ENCODE assay signal across 21 cellular contexts in genomic region chr2:42799881-42800280, GRCh38. TPM values are rescaled to one million over a fixed set of nuclear protein-coding genes. Genes with fewer than 3 reads are reported as not detected.
"Had no signal": no experiment of that assay in that cellular context is flagged by ENCODE, and none has a peak within 500 bp of the region (broad histone marks: within the 10 kb centered on the region; RNA-seq: fewer than 3 reads in every experiment).

No MANE protein-coding gene starts in this region.

- DNase-seq: dorsolateral prefrontal cortex; effector CD8-positive, alpha-beta T cell; gastrocnemius medialis; glutamatergic neuron; kidney; left cardiac atrium; left ventricle myocardium inferior; lower lobe of right lung; midbrain; nucleus accumbens; pancreas; right cardiac atrium; small intestine; stimulated activated CD4-positive, alpha-beta T cell treated with anti-CD3 and anti-CD28 coated beads, Interleukin-12 subunit alpha, Interleukin-12 subunit beta, amount 100 ng/mL, for 4 hours; stimulated activated naive CD4-positive, alpha-beta T cell treated with Interleukin-2 at 50 U/mL for 16 hours; thyroid gland had no signal

- H3K36me3 Mint-ChIP-seq: natural killer cell treated with Interleukin-12 subunit alpha and Interleukin-12 subunit beta and Interleukin-15 and Interleukin-18, amount 100 ng/mL, for 72 hours; neural progenitor cell; type B pancreatic cell had no signal

- H3K27me3 Mint-ChIP-seq: memory B cell, progenitor cell of endocrine pancreas, type B pancreatic cell had no signal

- H3K4me3 Mint-ChIP-seq: memory B cell; natural killer cell treated with Interleukin-12 subunit alpha and Interleukin-12 subunit beta and Interleukin-15 and Interleukin-18, amount 100 ng/mL, for 72 hours; neural progenitor cell; type B pancreatic cell had no signal

- H3K9me3 Mint-ChIP-seq: memory B cell; natural killer cell treated with Interleukin-12 subunit alpha and Interleukin-12 subunit beta and Interleukin-15 and Interleukin-18, amount 100 ng/mL, for 72 hours; type B pancreatic cell had no signal

- ATAC-seq: gastrocnemius medialis; left cardiac atrium; lower lobe of right lung; natural killer cell treated with Interleukin-12 subunit alpha and Interleukin-12 subunit beta and Interleukin-15 and Interleukin-18, amount 100 ng/mL, for 72 hours; pancreas; right cardiac atrium had no signal

- H3K4me1 Mint-ChIP-seq: neural progenitor cell had no signal

- H3K27ac Mint-ChIP-seq: memory B cell; natural killer cell treated with Interleukin-12 subunit alpha and Interleukin-12 subunit beta and Interleukin-15 and Interleukin-18, amount 100 ng/mL, for 72 hours; neural progenitor cell; progenitor cell of endocrine pancreas; type B pancreatic cell had no signal

RNA-seq across cellular contexts. Expression of gene HAAO, which starts 7.5 kb away (rescaled TPM):
- total RNA-seq: natural killer cell treated with Interleukin-12 subunit alpha and Interleukin-12 subunit beta and Interleukin-15 and Interleukin-18, amount 100 ng/mL, for 72 hours had no signal

RNA-seq across cellular contexts. Expression of gene OXER1, which starts 35.9 kb away (rescaled TPM):
- total RNA-seq: natural killer cell treated with Interleukin-12 subunit alpha and Interleukin-12 subunit beta and Interleukin-15 and Interleukin-18, amount 100 ng/mL, for 72 hours had no signal
